ENCODE assay signal across 10 cellular contexts in the genomic region with DNA sequence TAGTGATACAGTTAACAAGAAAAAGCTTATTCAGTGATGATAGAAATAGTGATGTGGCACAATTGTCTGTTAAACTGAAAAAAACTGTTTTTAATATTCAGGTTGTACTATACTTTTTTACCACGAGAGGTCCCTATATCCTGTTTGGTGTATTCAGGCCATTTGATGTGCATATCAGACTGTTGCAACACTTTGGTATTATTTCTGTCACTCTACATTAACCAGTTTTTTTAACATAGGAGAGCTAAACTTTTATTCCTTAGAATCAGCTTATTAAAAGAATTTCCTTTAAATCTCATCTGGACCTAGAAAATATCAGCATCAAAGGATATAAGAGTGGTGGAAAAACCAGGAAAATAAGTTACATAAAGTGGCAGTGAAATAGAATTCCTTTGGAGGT. TPM values are rescaled to one million over a fixed set of nuclear protein-coding genes. Genes with fewer than 3 reads are reported as not detected.
DNase-seq lines count a peak whose midpoint lies in the region; ATAC-seq and TF ChIP-seq lines count a peak whose summit lies in the region.
"Had no signal": no experiment of that assay in that cellular context is flagged by ENCODE, and none has a peak within 500 bp of the region (broad histone marks: within the 10 kb centered on the region; RNA-seq: fewer than 3 reads in every experiment).

No MANE protein-coding gene starts in this region.

- no peak overlapping the region for H3K27ac Mint-ChIP-seq in natural killer cell
- no peak overlapping the region for H3K27ac Mint-ChIP-seq in natural killer cell treated with Interleukin-12 subunit alpha and Interleukin-12 subunit beta and Interleukin-15 and Interleukin-18, amount 100 ng/mL, for 72 hours
- H3K27ac Mint-ChIP-seq in T-helper 17 cell: no peak overlapping the region
- H3K27ac Mint-ChIP-seq: stimulated activated naive B cell treated with anti-CD40 and anti-IgM and Interleukin-4, amounts not matched to agents 10 μg/mL and 1 μg/mL and 100 μg/mL, for 72 hours had no signal

- no peak overlapping the region for H4K5ac ChIP-seq in IMR-90 (ENCODE audit: low read depth, low read length)

- no peaks in the 10 kb centered on the region for H3K27me3 ChIP-seq in IMR-90 (ENCODE audit: control insufficient read depth, insufficient read depth, low read length)
- H3K27me3 ChIP-seq in foreskin keratinocyte: no peaks in the 10 kb centered on the region
- no peaks in the 10 kb centered on the region for H3K27me3 ChIP-seq in prostate gland (replicated peaks; ENCODE audit: insufficient read depth)

- H3K4me3 Mint-ChIP-seq in natural killer cell (no peak overlapping the region), T-helper 17 cell (no peak overlapping the region)
- H3K4me3 Mint-ChIP-seq in natural killer cell treated with Interleukin-12 subunit alpha and Interleukin-12 subunit beta and Interleukin-15 and Interleukin-18, amount 100 ng/mL, for 72 hours: no peak overlapping the region
- H3K4me3 Mint-ChIP-seq: central memory CD8-positive, alpha-beta T cell; stimulated activated naive B cell treated with anti-CD40 and anti-IgM and Interleukin-4, amounts not matched to agents 10 μg/mL and 1 μg/mL and 100 μg/mL, for 72 hours had no signal

- peaks cover 6% of the 10 kb centered on the region for H3K4me1 ChIP-seq in IMR-90 (ENCODE audit: control insufficient read depth, insufficient read depth, low read length)
- peaks cover 10% of the 10 kb centered on the region for H3K4me1 ChIP-seq in foreskin keratinocyte
- H3K4me1 ChIP-seq in prostate gland (replicated peaks): no peaks in the 10 kb centered on the region

- no peak overlapping the region for H4K8ac ChIP-seq in IMR-90 (ENCODE audit: low read depth in 2 of 2, low read length in 2 of 2)

- H3K4ac ChIP-seq in IMR-90 (ENCODE audit: low read depth, low read length): peak overlapping the region; percentile 39; the same call in 1 of the 2 replicates

- peak; percentile 54 for TF ChIP-seq RAD21 in IMR-90 (IDR thresholded peaks at IDR 0.05; ENCODE audit: low read length)

- H2BK20ac ChIP-seq in IMR-90 (ENCODE audit: low read depth, low read length): no peak overlapping the region

- no peak overlapping the region for H3K4me3 ChIP-seq in IMR-90 (ENCODE audit: insufficient read depth, low read depth, low read length)
- no peak overlapping the region for H3K4me3 ChIP-seq in prostate gland

- H2BK15ac ChIP-seq in IMR-90 (ENCODE audit: low read depth, low read length): no peak overlapping the region

- no peak overlapping the region for H3K9ac ChIP-seq in IMR-90 (ENCODE audit: low read depth, low read length)

- H3K27ac ChIP-seq in IMR-90 (ENCODE audit: insufficient read depth, low read length) (no peak overlapping the region), foreskin keratinocyte (no peak overlapping the region), prostate gland (no peak overlapping the region)

- TF ChIP-seq CTCF in natural killer cell (IDR thresholded peaks at IDR 0.05) (peak; percentile 42), IMR-90 (conservative IDR thresholded peaks at IDR 0.05; ENCODE audit: low read depth, low read length) (peak; percentile 59), foreskin keratinocyte (conservative IDR thresholded peaks at IDR 0.05) (peak; percentile 70), prostate gland (IDR thresholded peaks at IDR 0.05) (peak in 3 of 4 experiments; percentile 33 to 57 (median 53))

- ATAC-seq in natural killer cell (peak; percentile 63 to 84 (median 71)), IMR-90 (ENCODE audit: low read depth) (peak; percentile 67), T-helper 17 cell (peak; percentile 76), foreskin keratinocyte (peak; percentile 65), HG02571 (IDR thresholded peaks at IDR 0.05; ENCODE audit: unreplicated experiment) (no peak)
- ATAC-seq in natural killer cell treated with Interleukin-12 subunit alpha and Interleukin-12 subunit beta and Interleukin-15 and Interleukin-18, amount 100 ng/mL, for 72 hours: no peak

- H3K9me3 Mint-ChIP-seq in natural killer cell: no peaks in the 10 kb centered on the region
- H3K9me3 Mint-ChIP-seq in natural killer cell treated with Interleukin-12 subunit alpha and Interleukin-12 subunit beta and Interleukin-15 and Interleukin-18, amount 100 ng/mL, for 72 hours: no peaks in the 10 kb centered on the region
- H3K9me3 Mint-ChIP-seq: central memory CD8-positive, alpha-beta T cell; stimulated activated naive B cell treated with anti-CD40 and anti-IgM and Interleukin-4, amounts not matched to agents 10 μg/mL and 1 μg/mL and 100 μg/mL, for 72 hours had no signal

- CTCF ChIA-PET in IMR-90 (lab: Yijun Ruan, JAX): interaction anchor here (0.6 to 3.0 kb wide), 8 partner anchors 9 to 344 kb away, joined by 3 to 20 read pairs (median 4); a partner anchor contains a TSS

- no TSS peak for BruUV-seq in IMR-90 (replicated peaks; lab: Mats Ljungman, UMichigan)

- intact Hi-C loops in natural killer cell (cut with micrococcal nuclease) (loop anchor here (5.0 kb wide), 2 partner anchors 60 to 345 kb away; a partner anchor contains a TSS), IMR-90 (cut with micrococcal nuclease) (loop anchor here (1.0 to 5.0 kb wide), 4 partner anchors 35 to 344 kb away; a partner anchor contains a TSS), prostate gland (cut with DNase I) (no loop called here)

- H3K23ac ChIP-seq in IMR-90 (ENCODE audit: low read depth, low read length): no peak overlapping the region

- no peaks in the 10 kb centered on the region for H3K4me1 Mint-ChIP-seq in natural killer cell
- peaks cover 0 to 8% of the 10 kb centered on the region in 2 donors for H3K4me1 Mint-ChIP-seq in natural killer cell treated with Interleukin-12 subunit alpha and Interleukin-12 subunit beta and Interleukin-15 and Interleukin-18, amount 100 ng/mL, for 72 hours (ENCODE audit: low read depth in 2 of 2)
- no peaks in the 10 kb centered on the region for H3K4me1 Mint-ChIP-seq in T-helper 17 cell
- H3K4me1 Mint-ChIP-seq: central memory CD8-positive, alpha-beta T cell; stimulated activated naive B cell treated with anti-CD40 and anti-IgM and Interleukin-4, amounts not matched to agents 10 μg/mL and 1 μg/mL and 100 μg/mL, for 72 hours had no signal

- no peak overlapping the region for H3K4me2 ChIP-seq in IMR-90 (ENCODE audit: low read depth, low read length)

- no peak overlapping the region for H4K91ac ChIP-seq in IMR-90 (ENCODE audit: insufficient read depth, low read depth, low read length)

- in situ Hi-C loops in IMR-90 (cut with MboI; ENCODE audit: low sequenced_read_pairs): no loop called here

- H3K27me3 Mint-ChIP-seq in natural killer cell (ENCODE audit: low read depth in 2 of 2) (no peaks in the 10 kb centered on the region), T-helper 17 cell (no peaks in the 10 kb centered on the region)
- no peaks in the 10 kb centered on the region for H3K27me3 Mint-ChIP-seq in natural killer cell treated with Interleukin-12 subunit alpha and Interleukin-12 subunit beta and Interleukin-15 and Interleukin-18, amount 100 ng/mL, for 72 hours
- H3K27me3 Mint-ChIP-seq: central memory CD8-positive, alpha-beta T cell; stimulated activated naive B cell treated with anti-CD40 and anti-IgM and Interleukin-4, amounts not matched to agents 10 μg/mL and 1 μg/mL and 100 μg/mL, for 72 hours had no signal

- no peaks in the 10 kb centered on the region for H4K20me1 ChIP-seq in IMR-90 (ENCODE audit: insufficient read depth, low read length)

- 0 out of 2 replicates have a peak overlapping the region, but pooled peaks have one; percentile 42 for H3K18ac ChIP-seq in IMR-90 (ENCODE audit: low read depth, low read length)

- POLR2A ChIA-PET in IMR-90 (lab: Charles Lee; ENCODE audit: unreplicated experiment): interaction anchor here (0.7 kb wide), 1 partner anchor 20 kb away, joined by 3 read pairs; no protein-coding TSS in a partner anchor

- H3K9me3 ChIP-seq in IMR-90 (ENCODE audit: control insufficient read depth, insufficient read depth, low read length) (no peaks in the 10 kb centered on the region), T-helper 17 cell (ENCODE audit: control insufficient read depth, low read length, poor library complexity, severe bottlenecking) (no peaks in the 10 kb centered on the region), prostate gland (no peaks in the 10 kb centered on the region)

- H3K56ac ChIP-seq in IMR-90 (ENCODE audit: extremely low read depth, insufficient read depth, low read length): no peak overlapping the region

- TF ChIP-seq POLR2A in IMR-90 (IDR thresholded peaks at IDR 0.05; ENCODE audit: low read depth, low read length) (no peak), prostate gland (IDR thresholded peaks at IDR 0.05) (no peak)

- H2AK5ac ChIP-seq in IMR-90 (ENCODE audit: low read depth, low read length): no peak overlapping the region

- WGBS in IMR-90 (ENCODE audit: extremely low coverage in 2 of 2, insufficient read length in 1 of 2), 2 experiments: no CpG with 5 or more reads among the region's 1 CpG
- 11% methylated on average over 1 of the region's 1 CpG for WGBS in prostate gland

- H3K9me1 ChIP-seq in IMR-90 (ENCODE audit: insufficient read depth, low read length): peaks cover 3% of the 10 kb centered on the region; the same call in 1 of the 2 replicates

- H3K14ac ChIP-seq in IMR-90 (replicated peaks; ENCODE audit: low read depth, low read length): no peak overlapping the region

- H2BK120ac ChIP-seq in IMR-90 (ENCODE audit: low read depth, low read length): no peak overlapping the region

- H3K36me3 Mint-ChIP-seq in natural killer cell (no peaks in the 10 kb centered on the region), T-helper 17 cell (ENCODE audit: low read depth) (no peaks in the 10 kb centered on the region)
- H3K36me3 Mint-ChIP-seq in natural killer cell treated with Interleukin-12 subunit alpha and Interleukin-12 subunit beta and Interleukin-15 and Interleukin-18, amount 100 ng/mL, for 72 hours: no peaks in the 10 kb centered on the region

- H3K79me1 ChIP-seq in IMR-90 (ENCODE audit: low read depth in 1 of 2, low read length in 2 of 2): no peaks in the 10 kb centered on the region

- H2AFZ ChIP-seq in IMR-90 (replicated peaks; ENCODE audit: low read length, poor library complexity): no peak overlapping the region

- no peak overlapping the region for H2BK5ac ChIP-seq in IMR-90 (ENCODE audit: low read depth, low read length, poor library complexity, severe bottlenecking)

- dilution Hi-C loops in IMR-90 (cut with HindIII; ENCODE audit: low sequenced_read_pairs, unreplicated experiment): no loop called here

- no peak overlapping the region for H2AK9ac ChIP-seq in IMR-90 (replicated peaks; ENCODE audit: low read depth, low read length, poor library complexity)

- H3K36me3 ChIP-seq in IMR-90 (ENCODE audit: control insufficient read depth, insufficient read depth, low read length): no peaks in the 10 kb centered on the region
- no peaks in the 10 kb centered on the region for H3K36me3 ChIP-seq in prostate gland

- DNase-seq in natural killer cell: no peak
- no peak for DNase-seq in natural killer cell treated with Interleukin-12 subunit alpha and Interleukin-12 subunit beta and Interleukin-15 and Interleukin-18, amount 100 ng/mL, for 72 hours (ENCODE audit: low spot score)
- DNase-seq in IMR-90: peak; percentile 52
- no peak for DNase-seq in T-helper 17 cell
- DNase-seq in foreskin keratinocyte: peak in 1 of 2 donors; percentile 40
- DNase-seq in prostate gland (ENCODE audit: low spot score): no peak
- no peak for DNase-seq in stimulated activated CD4-positive, alpha-beta T cell treated with anti-CD3 and anti-CD28 coated beads, Interleukin-4, amount 100 ng/mL, for 1 hour
- DNase-seq: stimulated activated naive B cell treated with anti-CD40 and anti-IgM and Interleukin-4, amounts not matched to agents 10 μg/mL and 1 μg/mL and 100 μg/mL, for 72 hours had no signal

RNA-seq across cellular contexts. Expression of a gene that starts 36.8 kb away (rescaled TPM):
- total RNA-seq in natural killer cell (10 to 100 TPM; 21.5 to 36.8 (median 26.5) TPM), IMR-90 (2012; rRNA removed) (22.0 and 23.1 TPM in 2 replicates), T-helper 17 cell (10 to 100 TPM; 45.8 to 56.5 TPM), foreskin keratinocyte (4.9 and 6.7 TPM in 2 replicates), prostate gland (10 to 100 TPM; 26.0 to 33.7 TPM)
- 10 to 100 TPM; 14.3 to 16.6 TPM for total RNA-seq in natural killer cell treated with Interleukin-12 subunit alpha and Interleukin-12 subunit beta and Interleukin-15 and Interleukin-18, amount 100 ng/mL, for 72 hours
- polyA plus RNA-seq in IMR-90 (2012; rRNA removed) (29.0 and 29.9 TPM in 2 replicates), foreskin keratinocyte (2.5 and 2.9 TPM in 2 replicates)
- polyA plus RNA-seq in IMR-90 (2012; cell fraction: cytosol; rRNA removed): 11.5 and 20.0 TPM in 2 replicates
- polyA plus RNA-seq in IMR-90 (2012; cell fraction: nucleus; rRNA removed; ENCODE audit: low replicate concordance): 21.8 and 63.1 TPM in 2 replicates

Comparison
In these comparisons a context has a peak if more than half of its experiments do, and no peak if none do; other contexts are left out.
1. ATAC-seq: peak in natural killer cell (3 of 3), IMR-90 (single experiment), T-helper 17 cell (single experiment) and foreskin keratinocyte (single experiment); none in natural killer cell treated with Interleukin-12 subunit alpha and Interleukin-12 subunit beta and Interleukin-15 and Interleukin-18, amount 100 ng/mL, for 72 hours (0 of 2) and HG02571 (single experiment).
2. Peak in every context shown above with its lines, with median percentiles within 50 percentile points of each other: CTCF ChIP-seq.